In genomic region chr2:96025107-96025492, GRCh38 we compare ENCODE assay signal across 21 cellular contexts. TPM values are rescaled to one million over a fixed set of nuclear protein-coding genes. Genes with fewer than 3 reads are reported as not detected.
A peak's percentile ranks its signal among the peaks of the same experiment; 100 is the strongest.
DNase-seq lines count a peak whose midpoint lies in the region; ATAC-seq and TF ChIP-seq lines count a peak whose summit lies in the region.
"Had no signal": no experiment of that assay in that cellular context is flagged by ENCODE, and none has a peak within 500 bp of the region (broad histone marks: within the 10 kb centered on the region; RNA-seq: fewer than 3 reads in every experiment).

No MANE protein-coding gene starts in this region.

- no peaks in the 10 kb centered on the region for H3K4me1 ChIP-seq in left ventricle myocardium inferior

- peak overlapping the region; percentile 57 for H3K27ac Mint-ChIP-seq in neural crest cell (ENCODE audit: unreplicated experiment)
- H3K27ac Mint-ChIP-seq: B cell, CD14-positive monocyte had no signal

- DNase-seq in cardiac septum (ENCODE audit: low spot score) (peak; percentile 55), left cardiac atrium (no peak), left ventricle myocardium inferior (peak; percentile 31), neural crest cell (ENCODE audit: low read depth, low spot score) (no peak), NCI-H526 (lab: John Stamatoyannopoulos, UW) (no peak), dermis blood vessel endothelial cell (no peak)
- DNase-seq: DMS53, GF-D8, Karpas-422, MV-4-11, NCI-H1105 treated with DMSO at 0.1 percent for 48 hours, NCI-H2029 treated with DMSO at 0.1 percent for 48 hours, NCI-H226, NCI-H510A treated with DMSO at 0.1 percent for 48 hours, NCI-H82 had no signal

- no peaks in the 10 kb centered on the region for H3K36me3 ChIP-seq in left ventricle myocardium inferior

- H3K27me3 Mint-ChIP-seq in neural crest cell (ENCODE audit: low read depth): no peaks in the 10 kb centered on the region
- H3K27me3 Mint-ChIP-seq: B cell had no signal

- no peaks in the 10 kb centered on the region for H3K36me3 Mint-ChIP-seq in neural crest cell (ENCODE audit: low read depth)
- H3K36me3 Mint-ChIP-seq: CD14-positive monocyte had no signal

- no peak overlapping the region for H3K27ac ChIP-seq in left ventricle myocardium inferior (replicated peaks)

- intact Hi-C loops in cardiac septum (cut with DNase I): loop anchor here (10.0 kb wide), 2 partner anchors 50 to 90 kb away; partner anchors contain the start of gene ADRA2B
- intact Hi-C loops in left cardiac atrium (cut with DNase I): no loop called here
- intact Hi-C loops in left ventricle myocardium inferior (cut with micrococcal nuclease): no loop called here

- no peaks in the 10 kb centered on the region for H3K9me3 Mint-ChIP-seq in neural crest cell
- H3K9me3 Mint-ChIP-seq: CD14-positive monocyte had no signal

- no peaks in the 10 kb centered on the region for H3K9me3 ChIP-seq in left ventricle myocardium inferior (replicated peaks)

- TF ChIP-seq CTCF in left ventricle myocardium inferior (IDR thresholded peaks at IDR 0.05; ENCODE audit: borderline replicate concordance) (no peak), neural crest cell (conservative IDR thresholded peaks at IDR 0.05) (no peak)

- no peaks in the 10 kb centered on the region for H3K27me3 ChIP-seq in left ventricle myocardium inferior (ENCODE audit: low read depth)

- ATAC-seq in left cardiac atrium (no peak), HG03045 (IDR thresholded peaks at IDR 0.05; ENCODE audit: unreplicated experiment) (no peak)
- no peak for ATAC-seq in activated CD4-positive, CD25-positive, alpha-beta regulatory T cell treated with anti-CD3 and anti-CD28 coated beads, Interleukin-2, amount 50 U/mL, for 24 hours
- ATAC-seq: Panc1 had no signal

- H3K4me3 Mint-ChIP-seq in neural crest cell: no peak overlapping the region
- H3K4me3 Mint-ChIP-seq: B cell, CD14-positive monocyte had no signal

- H3K4me3 ChIP-seq in left ventricle myocardium inferior: peak overlapping the region; percentile 3

- H3K4me1 Mint-ChIP-seq in neural crest cell: peaks cover 3% of the 10 kb centered on the region

RNA-seq across cellular contexts. Expression of gene GPAT2, which starts 9.6 kb away (rescaled TPM):
- total RNA-seq in cardiac septum (6.6 TPM), left cardiac atrium (1 to 10 TPM; 6.8 to 8.3 TPM), left ventricle myocardium inferior (5.3 TPM), neural crest cell (not detected in 2 replicates), dermis blood vessel endothelial cell (5.6 and 30.9 TPM in 2 replicates)
- total RNA-seq: M059J had no signal

RNA-seq across cellular contexts. Expression of gene ANKRD36C, which starts 33.5 kb away (rescaled TPM):
- total RNA-seq in cardiac septum (9.2 TPM), left cardiac atrium (10 to 100 TPM in 1 of 2 donors, 1 to 10 TPM in 1; 9.7 to 11.1 TPM), left ventricle myocardium inferior (6.8 TPM), neural crest cell (43.5 and 46.2 TPM in 2 replicates), dermis blood vessel endothelial cell (38.0 and 56.8 TPM in 2 replicates)

Comparison
In these comparisons a context has a peak if more than half of its experiments do, and no peak if none do; other contexts are left out.
1. DNase-seq: peak in cardiac septum (single experiment) and left ventricle myocardium inferior (single experiment); none in left cardiac atrium (single experiment), neural crest cell (single experiment), NCI-H526 (0 of 2) and dermis blood vessel endothelial cell (single experiment).